8 cellular contexts compared by ENCODE assay signal in the genomic region with DNA sequence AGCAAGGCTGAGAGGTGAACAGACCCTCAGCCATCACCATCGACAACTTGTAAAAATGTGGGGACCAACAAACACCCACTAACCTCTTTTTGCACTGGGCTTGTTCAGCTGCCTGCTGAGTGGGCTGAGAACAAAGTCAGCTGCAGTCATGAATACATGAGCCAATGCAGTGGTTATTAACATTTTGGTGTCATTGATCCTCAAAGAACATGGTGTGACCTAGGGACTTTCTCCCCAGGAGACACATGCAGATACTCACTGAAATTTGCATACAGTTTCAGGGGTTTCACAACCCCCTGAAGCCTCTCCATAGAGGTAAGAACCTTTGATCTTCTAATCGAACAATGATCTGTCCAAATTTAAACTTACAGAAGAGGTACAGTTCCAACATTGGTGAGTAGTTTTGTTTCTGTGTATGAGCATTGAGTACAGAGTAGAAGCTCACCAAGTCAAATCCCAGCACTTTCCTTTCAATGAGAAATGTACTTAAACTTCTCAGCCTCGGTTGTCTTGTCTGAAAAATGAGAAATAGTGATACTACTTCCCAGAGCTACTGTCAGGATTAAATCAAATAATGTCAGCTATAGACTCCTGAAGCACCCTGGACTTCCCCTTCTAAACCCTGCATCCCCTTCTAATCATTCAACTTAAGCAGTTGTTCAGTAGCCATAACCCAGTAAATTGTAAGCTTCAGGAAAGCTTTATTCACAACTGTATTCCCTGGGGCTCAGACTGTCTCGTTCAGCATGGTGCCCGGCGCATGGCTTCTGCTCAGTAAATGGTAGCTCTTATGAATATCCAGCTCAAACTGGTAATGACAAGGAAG.
DNase-seq lines count a peak whose midpoint lies in the region; ATAC-seq, FAIRE-seq and TF ChIP-seq lines count a peak whose summit lies in the region.

No MANE protein-coding gene starts in this region.

- POLR2A ChIA-PET in HepG2 (lab: Yijun Ruan, JAX), result no interaction called here

- H3K9me3 ChIP-seq in HepG2 (ENCODE audit: low read length), result no peaks in the 10 kb centered on the region

- no peak for DNase-seq in HepG2 (ENCODE audit: low spot score)
- no peak for DNase-seq in amniotic stem cell (lab: John Stamatoyannopoulos, UW)
- no peak for DNase-seq in cerebellar cortex (ENCODE audit: low spot score)
- no peak for DNase-seq in NCI-H774 (lab: John Stamatoyannopoulos, UW)
- no peak for DNase-seq in effector CD8-positive, alpha-beta T cell (lab: John Stamatoyannopoulos, UW)

- no peak overlapping the region for H2AFZ ChIP-seq in HepG2 (ENCODE audit: low read length)

- peaks cover 44% of the 10 kb centered on the region for H3K4me1 ChIP-seq in HepG2 (ENCODE audit: insufficient read depth, low read length)

- no peak overlapping the region for H3K4me3 ChIP-seq in HepG2 (replicated peaks in 1 of 3; ENCODE audit: insufficient read depth in 1 of 3, low read depth in 2 of 3, low read length in 3 of 3)

- no peaks in the 10 kb centered on the region for H4K20me1 ChIP-seq in HepG2 (ENCODE audit: insufficient read depth, low read length)

- no peak overlapping the region for H3K27ac ChIP-seq in HepG2 (ENCODE audit: extremely low read length, insufficient read depth, low read length)

- TF ChIP-seq CTCF in HepG2 (CRISPR knock-in tag; IDR thresholded peaks at IDR 0.05), result no peak

- BruUV-seq in HepG2 (replicated peaks; lab: Mats Ljungman, UMichigan), result no TSS peak

- no peaks in the 10 kb centered on the region for H3K79me2 ChIP-seq in HepG2 (ENCODE audit: insufficient read depth, low read length)

- in situ Hi-C loops in HepG2 (cut with HindIII; ENCODE audit: extremely low pct_ligation_motif_present, low pct_unique_long_range_greater_than_20kb), result no loop called here

- H3K9ac ChIP-seq in HepG2 (ENCODE audit: insufficient read depth, low read depth, low read length), result no peak overlapping the region

- no peaks in the 10 kb centered on the region for H3K27me3 ChIP-seq in HepG2 (ENCODE audit: control insufficient read depth in 1 of 2, insufficient read depth in 2 of 2, low read length in 2 of 2)

- 89% methylated on average over 6 of the region's 6 CpGs for WGBS in HepG2 (ENCODE audit: low lambda C conversion rate)

- FAIRE-seq in HepG2 (lab: Jason Lieb, UNC), result no peak

- TF ChIP-seq EP300 in HepG2 (IDR thresholded peaks at IDR 0.05; ENCODE audit: low read depth in 2 of 2, low read length in 2 of 2), result no peak
- TF ChIP-seq EP300 in HepG2 (CRISPR knock-in tag; IDR thresholded peaks at IDR 0.05; ENCODE audit: borderline replicate concordance), result no peak

- H3K4me2 ChIP-seq in HepG2 (ENCODE audit: low read depth, low read length), result no peak overlapping the region

- CTCF ChIA-PET in HepG2 (lab: Yijun Ruan, JAX; ENCODE audit: low intra/inter-chr PET ratio, low total read pairs), result no interaction called here

- no peaks in the 10 kb centered on the region for H3K36me3 ChIP-seq in HepG2 (replicated peaks in 1 of 2; ENCODE audit: control insufficient read depth in 1 of 2, insufficient read depth in 2 of 2, low read length in 2 of 2)

- intact Hi-C loops in HepG2 (cut with micrococcal nuclease; ENCODE audit: unreplicated experiment), result no loop called here

- no peak for TF ChIP-seq RAD21 in HepG2 (CRISPR knock-in tag; IDR thresholded peaks at IDR 0.05)

- ATAC-seq in GM18505 (IDR thresholded peaks at IDR 0.05; ENCODE audit: unreplicated experiment) (peak; percentile 68), GM19455 (IDR thresholded peaks at IDR 0.05; ENCODE audit: unreplicated experiment) (peak; percentile 66), HG03108 (IDR thresholded peaks at IDR 0.05; ENCODE audit: unreplicated experiment) (peak; percentile 69), HepG2 (peak; percentile 51; the same call in 2 of the 3 replicates)

- TF ChIP-seq POLR2A in GM18505 (IDR thresholded peaks at IDR 0.05; ENCODE audit: borderline replicate concordance, extremely low read depth, insufficient read depth, insufficient read length) (no peak), HepG2 (IDR thresholded peaks at IDR 0.05; ENCODE audit: insufficient read depth in 1 of 2, low read depth in 2 of 2, low read length in 2 of 2) (no peak)

TF ChIP-seq in HepG2, 621 proteins besides CTCF, POLR2A, EP300 and RAD21 (continues in another document):
- TF ChIP-seq, protein P1, sequence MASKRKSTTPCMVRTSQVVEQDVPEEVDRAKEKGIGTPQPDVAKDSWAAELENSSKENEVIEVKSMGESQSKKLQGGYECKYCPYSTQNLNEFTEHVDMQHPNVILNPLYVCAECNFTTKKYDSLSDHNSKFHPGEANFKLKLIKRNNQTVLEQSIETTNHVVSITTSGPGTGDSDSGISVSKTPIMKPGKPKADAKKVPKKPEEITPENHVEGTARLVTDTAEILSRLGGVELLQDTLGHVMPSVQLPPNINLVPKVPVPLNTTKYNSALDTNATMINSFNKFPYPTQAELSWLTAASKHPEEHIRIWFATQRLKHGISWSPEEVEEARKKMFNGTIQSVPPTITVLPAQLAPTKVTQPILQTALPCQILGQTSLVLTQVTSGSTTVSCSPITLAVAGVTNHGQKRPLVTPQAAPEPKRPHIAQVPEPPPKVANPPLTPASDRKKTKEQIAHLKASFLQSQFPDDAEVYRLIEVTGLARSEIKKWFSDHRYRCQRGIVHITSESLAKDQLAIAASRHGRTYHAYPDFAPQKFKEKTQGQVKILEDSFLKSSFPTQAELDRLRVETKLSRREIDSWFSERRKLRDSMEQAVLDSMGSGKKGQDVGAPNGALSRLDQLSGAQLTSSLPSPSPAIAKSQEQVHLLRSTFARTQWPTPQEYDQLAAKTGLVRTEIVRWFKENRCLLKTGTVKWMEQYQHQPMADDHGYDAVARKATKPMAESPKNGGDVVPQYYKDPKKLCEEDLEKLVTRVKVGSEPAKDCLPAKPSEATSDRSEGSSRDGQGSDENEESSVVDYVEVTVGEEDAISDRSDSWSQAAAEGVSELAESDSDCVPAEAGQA (IDR thresholded peaks at IDR 0.05; ENCODE audit: low read depth), result no peak
- TF ChIP-seq, protein P1 (CRISPR knock-in tag; IDR thresholded peaks at IDR 0.05; ENCODE audit: borderline replicate concordance), result no peak
- TF ChIP-seq ZFX (CRISPR knock-in tag; IDR thresholded peaks at IDR 0.05; ENCODE audit: low read depth), result no peak
- TF ChIP-seq, protein P2, sequence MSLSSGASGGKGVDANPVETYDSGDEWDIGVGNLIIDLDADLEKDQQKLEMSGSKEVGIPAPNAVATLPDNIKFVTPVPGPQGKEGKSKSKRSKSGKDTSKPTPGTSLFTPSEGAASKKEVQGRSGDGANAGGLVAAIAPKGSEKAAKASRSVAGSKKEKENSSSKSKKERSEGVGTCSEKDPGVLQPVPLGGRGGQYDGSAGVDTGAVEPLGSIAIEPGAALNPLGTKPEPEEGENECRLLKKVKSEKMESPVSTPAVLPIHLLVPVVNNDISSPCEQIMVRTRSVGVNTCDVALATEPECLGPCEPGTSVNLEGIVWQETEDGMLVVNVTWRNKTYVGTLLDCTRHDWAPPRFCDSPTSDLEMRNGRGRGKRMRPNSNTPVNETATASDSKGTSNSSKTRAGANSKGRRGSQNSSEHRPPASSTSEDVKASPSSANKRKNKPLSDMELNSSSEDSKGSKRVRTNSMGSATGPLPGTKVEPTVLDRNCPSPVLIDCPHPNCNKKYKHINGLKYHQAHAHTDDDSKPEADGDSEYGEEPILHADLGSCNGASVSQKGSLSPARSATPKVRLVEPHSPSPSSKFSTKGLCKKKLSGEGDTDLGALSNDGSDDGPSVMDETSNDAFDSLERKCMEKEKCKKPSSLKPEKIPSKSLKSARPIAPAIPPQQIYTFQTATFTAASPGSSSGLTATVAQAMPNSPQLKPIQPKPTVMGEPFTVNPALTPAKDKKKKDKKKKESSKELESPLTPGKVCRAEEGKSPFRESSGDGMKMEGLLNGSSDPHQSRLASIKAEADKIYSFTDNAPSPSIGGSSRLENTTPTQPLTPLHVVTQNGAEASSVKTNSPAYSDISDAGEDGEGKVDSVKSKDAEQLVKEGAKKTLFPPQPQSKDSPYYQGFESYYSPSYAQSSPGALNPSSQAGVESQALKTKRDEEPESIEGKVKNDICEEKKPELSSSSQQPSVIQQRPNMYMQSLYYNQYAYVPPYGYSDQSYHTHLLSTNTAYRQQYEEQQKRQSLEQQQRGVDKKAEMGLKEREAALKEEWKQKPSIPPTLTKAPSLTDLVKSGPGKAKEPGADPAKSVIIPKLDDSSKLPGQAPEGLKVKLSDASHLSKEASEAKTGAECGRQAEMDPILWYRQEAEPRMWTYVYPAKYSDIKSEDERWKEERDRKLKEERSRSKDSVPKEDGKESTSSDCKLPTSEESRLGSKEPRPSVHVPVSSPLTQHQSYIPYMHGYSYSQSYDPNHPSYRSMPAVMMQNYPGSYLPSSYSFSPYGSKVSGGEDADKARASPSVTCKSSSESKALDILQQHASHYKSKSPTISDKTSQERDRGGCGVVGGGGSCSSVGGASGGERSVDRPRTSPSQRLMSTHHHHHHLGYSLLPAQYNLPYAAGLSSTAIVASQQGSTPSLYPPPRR (CRISPR knock-in tag; IDR thresholded peaks at IDR 0.05; ENCODE audit: borderline replicate concordance), result no peak
- no peak for TF ChIP-seq ZNF343 (CRISPR knock-in tag; IDR thresholded peaks at IDR 0.05)
- no peak for TF ChIP-seq ZNF333 (CRISPR knock-in tag; IDR thresholded peaks at IDR 0.05; ENCODE audit: borderline replicate concordance)
